2 cellular contexts compared by ENCODE assay signal in genomic region chr12:84772281-84772680, GRCh38.
TF ChIP-seq lines count a peak whose summit lies in the region.

No MANE protein-coding gene starts in this region.

TF ChIP-seq in SK-N-SH, 30 proteins besides CTCF, POLR2A, EP300 and RAD21 (continued from another document):
- TF ChIP-seq MEF2A (IDR thresholded peaks at IDR 0.05; ENCODE audit: borderline replicate concordance, low read depth) (no peak), EZH2phosphoT487 (IDR thresholded peaks at IDR 0.05; ENCODE audit: borderline replicate concordance, low read depth) (no peak), ELF1 (IDR thresholded peaks at IDR 0.05) (no peak), GABPA (IDR thresholded peaks at IDR 0.05; ENCODE audit: low read depth) (no peak), TAF1 (IDR thresholded peaks at IDR 0.05; ENCODE audit: borderline replicate concordance, low read depth, low read length) (no peak), FOXM1 (IDR thresholded peaks at IDR 0.05; ENCODE audit: low read depth) (no peak), JUND (IDR thresholded peaks at IDR 0.05) (no peak)

TF ChIP-seq in SK-N-SH treated with all-trans-retinoic acid at 6 μM for 48 hours, 23 proteins besides CTCF, POLR2A, EP300 and RAD21 (continued from another document):
- TF ChIP-seq CSDC2 (CRISPR knock-in tag; IDR thresholded peaks at IDR 0.05) (no peak), OSR1 (CRISPR knock-in tag; IDR thresholded peaks at IDR 0.05) (no peak), TCF4 (CRISPR knock-in tag; IDR thresholded peaks at IDR 0.05; ENCODE audit: borderline replicate concordance) (no peak)
